ENCODE assay signal across 14 cellular contexts in the genomic region with DNA sequence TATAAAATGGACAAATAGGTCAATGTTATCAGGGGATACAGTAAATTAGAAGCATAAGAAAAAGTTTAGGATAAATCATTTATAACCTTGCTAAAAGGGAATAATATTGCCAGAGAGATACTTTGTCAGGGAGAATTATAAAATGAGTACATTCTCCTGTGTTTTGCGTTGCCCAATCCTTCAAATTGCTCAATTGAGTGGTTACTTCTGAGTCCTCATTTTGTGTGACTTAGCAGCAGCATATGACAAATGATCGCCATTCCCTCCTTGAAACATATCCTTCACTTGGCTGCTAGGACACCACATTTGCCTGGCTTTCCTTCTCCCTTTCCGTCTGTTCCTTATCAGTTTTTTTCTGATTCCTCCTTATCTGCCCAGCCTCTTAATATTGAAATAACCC.
"Had no signal": no experiment of that assay in that cellular context is flagged by ENCODE, and none has a peak within 500 bp of the region (broad histone marks: within the 10 kb centered on the region; RNA-seq: fewer than 3 reads in every experiment).

No MANE protein-coding gene starts in this region.

- ATAC-seq: activated CD8-positive, alpha-beta T cell treated with anti-CD3 and anti-CD28 coated beads, Interleukin-2, amount 10 ng/mL, durations not matched to agents 7 days and 5 days; esophagus mucosa; psoas muscle; sciatic nerve; stimulated activated naive B cell treated with anti-CD40 and anti-IgM and Interleukin-4, amounts not matched to agents 10 μg/mL and 1 μg/mL and 100 μg/mL, for 72 hours had no signal

- H3K4me1 ChIP-seq: adrenal gland, psoas muscle had no signal

- DNase-seq: activated CD4-positive, alpha-beta T cell treated with anti-CD3 and anti-CD28 coated beads for 4 hours; activated CD8-positive, alpha-beta memory T cell treated with anti-CD3 and anti-CD28 coated beads, Interleukin-2, amount 50 U/mL, for 48 hours; activated CD8-positive, alpha-beta T cell treated with anti-CD3 and anti-CD28 coated beads, Interleukin-2, amount 10 ng/mL, durations not matched to agents 7 days and 5 days; activated naive CD4-positive, alpha-beta T cell treated with anti-CD3 and anti-CD28 coated beads for 36 hours; adrenal gland; dorsolateral prefrontal cortex; hippocampal formation; psoas muscle; stimulated activated CD4-positive, alpha-beta T cell treated with anti-CD3 and anti-CD28 coated beads, Interleukin-2, amount 100 ng/mL, for 24 hours; stimulated activated naive B cell treated with anti-CD40 and anti-IgM and Interleukin-4, amounts not matched to agents 10 μg/mL and 1 μg/mL and 100 μg/mL, for 72 hours; substantia nigra; T1000 had no signal

- H3K4me3 ChIP-seq: adrenal gland, dorsolateral prefrontal cortex, psoas muscle had no signal

- H3K27ac ChIP-seq: adrenal gland, dorsolateral prefrontal cortex, psoas muscle had no signal

- H3K36me3 ChIP-seq: adrenal gland had no signal

- H3K27me3 ChIP-seq: adrenal gland, dorsolateral prefrontal cortex had no signal
